Comparison of ENCODE assay signal across 19 cellular contexts in genomic region chr18:38453880-38454279, GRCh38.
"Had no signal": no experiment of that assay in that cellular context is flagged by ENCODE, and none has a peak within 500 bp of the region (broad histone marks: within the 10 kb centered on the region; RNA-seq: fewer than 3 reads in every experiment).

No MANE protein-coding gene starts in this region.

- H3K27me3 ChIP-seq: esophagus muscularis mucosa, gastroesophageal sphincter, heart left ventricle, left lung, thyroid gland had no signal

- H3K9me3 ChIP-seq: esophagus muscularis mucosa, gastroesophageal sphincter, heart left ventricle, left lung, thyroid gland had no signal

- H3K4me3 ChIP-seq: esophagus muscularis mucosa, gastroesophageal sphincter, heart left ventricle, left lung, thyroid gland had no signal

- ATAC-seq: activated CD8-positive, alpha-beta memory T cell treated with anti-CD3 and anti-CD28 coated beads, Interleukin-2, amount 10 ng/mL, durations not matched to agents 7 days and 5 days; gastroesophageal sphincter; heart left ventricle; left lung; stimulated activated naive B cell treated with anti-CD40 and anti-IgM and Interleukin-4, amounts not matched to agents 10 μg/mL and 1 μg/mL and 100 μg/mL, for 72 hours had no signal

- DNase-seq: activated B cell treated with CpG ODN at 0.5 μM for 24 hours; activated CD4-positive, alpha-beta memory T cell treated with anti-CD3 and anti-CD28 coated beads, Interleukin-2, amount 10 ng/mL, durations not matched to agents 7 days and 5 days; activated CD4-positive, alpha-beta T cell treated with anti-CD3 and anti-CD28 coated beads for 4 hours; activated CD8-positive, alpha-beta memory T cell treated with anti-CD3 and anti-CD28 coated beads, Interleukin-2, amount 10 ng/mL, durations not matched to agents 7 days and 5 days; amniotic stem cell; effector CD8-positive, alpha-beta T cell; heart left ventricle; left lung; midbrain; nephron progenitor cell; nucleus accumbens; posterior cingulate gyrus; retina; stimulated activated naive B cell treated with anti-CD40 and anti-IgM and Interleukin-4, amounts not matched to agents 10 μg/mL and 1 μg/mL and 100 μg/mL, for 72 hours; thyroid gland had no signal

- H3K36me3 ChIP-seq: esophagus muscularis mucosa, gastroesophageal sphincter, heart left ventricle, left lung, thyroid gland had no signal

- H3K4me1 ChIP-seq: esophagus muscularis mucosa, gastroesophageal sphincter, left lung, thyroid gland had no signal

- H3K27ac ChIP-seq: esophagus muscularis mucosa, gastroesophageal sphincter, heart left ventricle, left lung, thyroid gland had no signal

- FAIRE-seq: endothelial cell of umbilical vein, urothelium cell line had no signal
